Comparison of ENCODE assay signal across 1 cellular context in genomic region chr3:194906970-194907629, GRCh38.
TF ChIP-seq lines count a peak whose summit lies in the region.

No MANE protein-coding gene starts in this region.

TF ChIP-seq in GM23338, 12 proteins besides CTCF, POLR2A, EP300 and RAD21 (continued from another document):
- TF ChIP-seq, protein P1, sequence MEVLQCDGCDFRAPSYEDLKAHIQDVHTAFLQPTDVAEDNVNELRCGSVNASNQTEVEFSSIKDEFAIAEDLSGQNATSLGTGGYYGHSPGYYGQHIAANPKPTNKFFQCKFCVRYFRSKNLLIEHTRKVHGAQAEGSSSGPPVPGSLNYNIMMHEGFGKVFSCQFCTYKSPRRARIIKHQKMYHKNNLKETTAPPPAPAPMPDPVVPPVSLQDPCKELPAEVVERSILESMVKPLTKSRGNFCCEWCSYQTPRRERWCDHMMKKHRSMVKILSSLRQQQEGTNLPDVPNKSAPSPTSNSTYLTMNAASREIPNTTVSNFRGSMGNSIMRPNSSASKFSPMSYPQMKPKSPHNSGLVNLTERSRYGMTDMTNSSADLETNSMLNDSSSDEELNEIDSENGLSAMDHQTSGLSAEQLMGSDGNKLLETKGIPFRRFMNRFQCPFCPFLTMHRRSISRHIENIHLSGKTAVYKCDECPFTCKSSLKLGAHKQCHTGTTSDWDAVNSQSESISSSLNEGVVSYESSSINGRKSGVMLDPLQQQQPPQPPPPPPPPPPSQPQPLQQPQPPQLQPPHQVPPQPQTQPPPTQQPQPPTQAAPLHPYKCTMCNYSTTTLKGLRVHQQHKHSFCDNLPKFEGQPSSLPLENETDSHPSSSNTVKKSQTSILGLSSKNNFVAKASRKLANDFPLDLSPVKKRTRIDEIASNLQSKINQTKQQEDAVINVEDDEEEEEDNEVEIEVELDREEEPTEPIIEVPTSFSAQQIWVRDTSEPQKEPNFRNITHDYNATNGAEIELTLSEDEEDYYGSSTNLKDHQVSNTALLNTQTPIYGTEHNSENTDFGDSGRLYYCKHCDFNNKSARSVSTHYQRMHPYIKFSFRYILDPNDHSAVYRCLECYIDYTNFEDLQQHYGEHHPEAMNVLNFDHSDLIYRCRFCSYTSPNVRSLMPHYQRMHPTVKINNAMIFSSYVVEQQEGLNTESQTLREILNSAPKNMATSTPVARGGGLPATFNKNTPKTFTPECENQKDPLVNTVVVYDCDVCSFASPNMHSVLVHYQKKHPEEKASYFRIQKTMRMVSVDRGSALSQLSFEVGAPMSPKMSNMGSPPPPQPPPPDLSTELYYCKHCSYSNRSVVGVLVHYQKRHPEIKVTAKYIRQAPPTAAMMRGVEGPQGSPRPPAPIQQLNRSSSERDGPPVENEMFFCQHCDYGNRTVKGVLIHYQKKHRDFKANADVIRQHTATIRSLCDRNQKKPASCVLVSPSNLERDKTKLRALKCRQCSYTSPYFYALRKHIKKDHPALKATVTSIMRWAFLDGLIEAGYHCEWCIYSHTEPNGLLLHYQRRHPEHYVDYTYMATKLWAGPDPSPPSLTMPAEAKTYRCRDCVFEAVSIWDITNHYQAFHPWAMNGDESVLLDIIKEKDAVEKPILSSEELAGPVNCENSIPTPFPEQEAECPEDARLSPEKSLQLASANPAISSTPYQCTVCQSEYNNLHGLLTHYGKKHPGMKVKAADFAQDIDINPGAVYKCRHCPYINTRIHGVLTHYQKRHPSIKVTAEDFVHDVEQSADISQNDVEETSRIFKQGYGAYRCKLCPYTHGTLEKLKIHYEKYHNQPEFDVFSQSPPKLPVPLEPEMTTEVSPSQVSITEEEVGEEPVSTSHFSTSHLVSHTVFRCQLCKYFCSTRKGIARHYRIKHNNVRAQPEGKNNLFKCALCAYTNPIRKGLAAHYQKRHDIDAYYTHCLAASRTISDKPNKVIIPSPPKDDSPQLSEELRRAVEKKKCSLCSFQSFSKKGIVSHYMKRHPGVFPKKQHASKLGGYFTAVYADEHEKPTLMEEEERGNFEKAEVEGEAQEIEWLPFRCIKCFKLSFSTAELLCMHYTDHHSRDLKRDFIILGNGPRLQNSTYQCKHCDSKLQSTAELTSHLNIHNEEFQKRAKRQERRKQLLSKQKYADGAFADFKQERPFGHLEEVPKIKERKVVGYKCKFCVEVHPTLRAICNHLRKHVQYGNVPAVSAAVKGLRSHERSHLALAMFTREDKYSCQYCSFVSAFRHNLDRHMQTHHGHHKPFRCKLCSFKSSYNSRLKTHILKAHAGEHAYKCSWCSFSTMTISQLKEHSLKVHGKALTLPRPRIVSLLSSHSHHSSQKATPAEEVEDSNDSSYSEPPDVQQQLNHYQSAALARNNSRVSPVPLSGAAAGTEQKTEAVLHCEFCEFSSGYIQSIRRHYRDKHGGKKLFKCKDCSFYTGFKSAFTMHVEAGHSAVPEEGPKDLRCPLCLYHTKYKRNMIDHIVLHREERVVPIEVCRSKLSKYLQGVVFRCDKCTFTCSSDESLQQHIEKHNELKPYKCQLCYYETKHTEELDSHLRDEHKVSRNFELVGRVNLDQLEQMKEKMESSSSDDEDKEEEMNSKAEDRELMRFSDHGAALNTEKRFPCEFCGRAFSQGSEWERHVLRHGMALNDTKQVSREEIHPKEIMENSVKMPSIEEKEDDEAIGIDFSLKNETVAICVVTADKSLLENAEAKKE (CRISPR knock-in tag; IDR thresholded peaks at IDR 0.05), result no peak
- TF ChIP-seq STAT1 (IDR thresholded peaks at IDR 0.05; ENCODE audit: unreplicated experiment), result no peak
- no peak for TF ChIP-seq NANOG (IDR thresholded peaks at IDR 0.05; ENCODE audit: borderline replicate concordance)
- TF ChIP-seq ETS1 (IDR thresholded peaks at IDR 0.05), result no peak
TF ChIP-seq in GM23338: peak in this region for 0.
